In genomic region chr2:95346738-95347671, GRCh38 we compare ENCODE assay signal across 9 cellular contexts. TPM values are rescaled to one million over a fixed set of nuclear protein-coding genes. Genes with fewer than 3 reads are reported as not detected.
DNase-seq lines count a peak whose midpoint lies in the region; ATAC-seq and TF ChIP-seq lines count a peak whose summit lies in the region.
"Had no signal": no experiment of that assay in that cellular context is flagged by ENCODE, and none has a peak within 500 bp of the region (broad histone marks: within the 10 kb centered on the region; RNA-seq: fewer than 3 reads in every experiment).

No MANE protein-coding gene starts in this region.

- no peaks in the 10 kb centered on the region for H3K36me3 ChIP-seq in CD8-positive, alpha-beta T cell (ENCODE audit: insufficient read depth, low read length)
- H3K36me3 ChIP-seq in RWPE2 (ENCODE audit: low read depth) (no peaks in the 10 kb centered on the region), prostate gland (no peaks in the 10 kb centered on the region)

- no peaks in the 10 kb centered on the region for H3K9me3 ChIP-seq in CD8-positive, alpha-beta T cell (ENCODE audit: low read length)
- no peaks in the 10 kb centered on the region for H3K9me3 ChIP-seq in RWPE2 (ENCODE audit: severe bottlenecking)
- no peaks in the 10 kb centered on the region for H3K9me3 ChIP-seq in prostate gland

- intact Hi-C loops in CD8-positive, alpha-beta T cell (cut with DNase I, micrococcal nuclease), result no loop called here
- intact Hi-C loops in prostate gland (cut with DNase I), result loop anchor here (5.0 to 10.0 kb wide), 4 partner anchors 40 to 380 kb away; partner anchors contain the start of genes FAHD2A and ZNF892

- peaks cover 13% of the 10 kb centered on the region for H3K27me3 ChIP-seq in CD8-positive, alpha-beta T cell (ENCODE audit: insufficient read depth, low read length)
- H3K27me3 ChIP-seq in RWPE2 (ENCODE audit: insufficient read depth, poor library complexity, severe bottlenecking) (no peaks in the 10 kb centered on the region), prostate gland (replicated peaks; ENCODE audit: insufficient read depth) (no peaks in the 10 kb centered on the region)

- no peak for TF ChIP-seq CTCF in CD8-positive, alpha-beta T cell (IDR thresholded peaks at IDR 0.05)
- no peak for TF ChIP-seq CTCF in RWPE2 (IDR thresholded peaks at IDR 0.05; ENCODE audit: poor library complexity, severe bottlenecking)
- TF ChIP-seq CTCF in prostate gland (IDR thresholded peaks at IDR 0.05), result peak in 1 of 4 experiments; percentile 20

- no peak overlapping the region for H3K4me3 ChIP-seq in CD8-positive, alpha-beta T cell (ENCODE audit: low read depth, low read length)
- H3K4me3 ChIP-seq in RWPE2 (ENCODE audit: severe bottlenecking) (peak overlapping the region; percentile 48), prostate gland (peak overlapping the region; percentile 39 to 44)

- no peak overlapping the region for H3K27ac Mint-ChIP-seq in CD8-positive, alpha-beta T cell
- H3K27ac Mint-ChIP-seq in activated CD4-positive, alpha-beta memory T cell treated with anti-CD3 and anti-CD28 coated beads, Interleukin-2, amount 10 ng/mL, durations not matched to agents 7 days and 5 days, result no peak overlapping the region

- H3K27ac ChIP-seq in CD8-positive, alpha-beta T cell (ENCODE audit: low read depth, low read length), result no peak overlapping the region
- H3K27ac ChIP-seq in RWPE2 (ENCODE audit: poor library complexity, severe bottlenecking), result no peak overlapping the region
- no peak overlapping the region for H3K27ac ChIP-seq in prostate gland
- H3K27ac ChIP-seq: SK-N-MC had no signal

- no peak for DNase-seq in CD8-positive, alpha-beta T cell
- DNase-seq in RWPE2 (ENCODE audit: low spot score) (peak; percentile 55), glomerular visceral epithelial cell (ENCODE audit: extremely low spot score) (peak; percentile 32), prostate gland (ENCODE audit: low spot score) (no peak), HuH-7.5 (ENCODE audit: low spot score) (no peak)
- no peak for DNase-seq in activated CD4-positive, alpha-beta memory T cell treated with anti-CD3 and anti-CD28 coated beads, Interleukin-2, amount 10 ng/mL, durations not matched to agents 7 days and 5 days

- POLR2A ChIA-PET in CD8-positive, alpha-beta T cell (lab: Charles Lee), result no interaction called here
- POLR2A ChIA-PET in activated CD4-positive, alpha-beta memory T cell treated with anti-CD3 and anti-CD28 coated beads, Interleukin-2, amount 10 ng/mL, durations not matched to agents 7 days and 5 days (lab: Charles Lee), result no interaction called here

- H3K4me3 Mint-ChIP-seq in CD8-positive, alpha-beta T cell, result peak overlapping the region; percentile 42
- no peak overlapping the region for H3K4me3 Mint-ChIP-seq in activated CD4-positive, alpha-beta memory T cell treated with anti-CD3 and anti-CD28 coated beads, Interleukin-2, amount 10 ng/mL, durations not matched to agents 7 days and 5 days

- peaks cover 40% of the 10 kb centered on the region for H3K27me3 Mint-ChIP-seq in CD8-positive, alpha-beta T cell (ENCODE audit: low read depth)
- peaks cover 45% of the 10 kb centered on the region for H3K27me3 Mint-ChIP-seq in activated CD4-positive, alpha-beta memory T cell treated with anti-CD3 and anti-CD28 coated beads, Interleukin-2, amount 10 ng/mL, durations not matched to agents 7 days and 5 days

- no peaks in the 10 kb centered on the region for H3K9me3 Mint-ChIP-seq in CD8-positive, alpha-beta T cell
- no peaks in the 10 kb centered on the region for H3K9me3 Mint-ChIP-seq in activated CD4-positive, alpha-beta memory T cell treated with anti-CD3 and anti-CD28 coated beads, Interleukin-2, amount 10 ng/mL, durations not matched to agents 7 days and 5 days

- H3K36me3 Mint-ChIP-seq in CD8-positive, alpha-beta T cell, result no peaks in the 10 kb centered on the region
- no peaks in the 10 kb centered on the region for H3K36me3 Mint-ChIP-seq in activated CD4-positive, alpha-beta memory T cell treated with anti-CD3 and anti-CD28 coated beads, Interleukin-2, amount 10 ng/mL, durations not matched to agents 7 days and 5 days (ENCODE audit: low read depth)

- no peak for ATAC-seq in CD8-positive, alpha-beta T cell
- ATAC-seq in RWPE2 (ENCODE audit: low read depth) (no peak), GM18502 (IDR thresholded peaks at IDR 0.05; ENCODE audit: poor library complexity, unreplicated experiment) (no peak), GM21360 (IDR thresholded peaks at IDR 0.05; ENCODE audit: unreplicated experiment) (no peak)

- peaks cover 6% of the 10 kb centered on the region for H3K4me1 ChIP-seq in CD8-positive, alpha-beta T cell (ENCODE audit: insufficient read depth, low read length)
- H3K4me1 ChIP-seq in RWPE2 (ENCODE audit: insufficient read depth, poor library complexity, severe bottlenecking), result no peaks in the 10 kb centered on the region
- peaks cover 2% of the 10 kb centered on the region for H3K4me1 ChIP-seq in prostate gland (replicated peaks)

- 23% methylated on average over 58 of the region's 78 CpGs for WGBS in prostate gland

- H3K4me1 Mint-ChIP-seq in CD8-positive, alpha-beta T cell (ENCODE audit: low read depth), result peaks cover 8% of the 10 kb centered on the region
- peaks cover 7% of the 10 kb centered on the region for H3K4me1 Mint-ChIP-seq in activated CD4-positive, alpha-beta memory T cell treated with anti-CD3 and anti-CD28 coated beads, Interleukin-2, amount 10 ng/mL, durations not matched to agents 7 days and 5 days

- CTCF ChIA-PET in CD8-positive, alpha-beta T cell (lab: Charles Lee), result no interaction called here
- CTCF ChIA-PET in activated CD4-positive, alpha-beta memory T cell treated with anti-CD3 and anti-CD28 coated beads, Interleukin-2, amount 10 ng/mL, durations not matched to agents 7 days and 5 days (lab: Charles Lee), result no interaction called here

- TF ChIP-seq POLR2A in prostate gland (IDR thresholded peaks at IDR 0.05), result no peak

RNA-seq across cellular contexts. Expression of gene KCNIP3, which starts 49.9 kb away (rescaled TPM):
- not detected for total RNA-seq in CD8-positive, alpha-beta T cell
- 10 to 100 TPM in 1 of 2 donors, 1 to 10 TPM in 1; 5.1 to 63.8 TPM for total RNA-seq in prostate gland
- not detected for total RNA-seq in activated CD4-positive, alpha-beta memory T cell treated with anti-CD3 and anti-CD28 coated beads, Interleukin-2, amount 10 ng/mL, durations not matched to agents 7 days and 5 days

RNA-seq across cellular contexts. Expression of gene FAHD2A, which starts 55.5 kb away (rescaled TPM):
- 10 to 100 TPM; 25.5 to 26.3 TPM for total RNA-seq in CD8-positive, alpha-beta T cell
- 10 to 100 TPM; 15.3 to 27.9 TPM for total RNA-seq in prostate gland
- 10 to 100 TPM; 35.8 to 37.3 TPM for total RNA-seq in activated CD4-positive, alpha-beta memory T cell treated with anti-CD3 and anti-CD28 coated beads, Interleukin-2, amount 10 ng/mL, durations not matched to agents 7 days and 5 days

Comparison
In these comparisons a context has a peak if more than half of its experiments do, and no peak if none do; other contexts are left out.
1. DNase-seq: peak in RWPE2 (single experiment) and glomerular visceral epithelial cell (single experiment); none in CD8-positive, alpha-beta T cell (0 of 7), prostate gland (single experiment), HuH-7.5 (single experiment) and activated CD4-positive, alpha-beta memory T cell treated with anti-CD3 and anti-CD28 coated beads, Interleukin-2, amount 10 ng/mL, durations not matched to agents 7 days and 5 days (single experiment).
2. RNA of gene KCNIP3, which starts 49.9 kb away (total RNA-seq): 5.1 to 63.8 TPM in prostate gland; not detected in CD8-positive, alpha-beta T cell and not detected in activated CD4-positive, alpha-beta memory T cell treated with anti-CD3 and anti-CD28 coated beads, Interleukin-2, amount 10 ng/mL, durations not matched to agents 7 days and 5 days; every median in the first group is over 4 times any median in the second.